In the genomic region with DNA sequence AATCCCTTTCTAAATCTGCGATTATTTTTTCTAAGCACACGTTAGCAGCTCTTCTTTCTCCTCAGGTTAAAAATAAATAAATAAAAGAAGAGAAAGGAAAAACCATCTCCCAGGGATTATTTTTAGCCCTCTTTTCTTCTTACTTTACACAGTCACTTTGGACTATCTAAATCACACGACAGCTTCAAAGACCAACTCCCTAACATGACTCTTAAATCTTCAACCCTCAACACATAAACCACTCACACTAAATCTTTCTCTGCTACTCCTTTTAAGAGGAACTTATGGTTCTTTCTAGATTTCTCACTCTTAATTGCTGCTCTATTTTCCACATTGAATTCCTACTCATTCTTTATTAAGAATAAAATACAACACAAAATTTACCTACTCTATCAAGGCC, we compare ENCODE assay signal across 16 cellular contexts.
"Had no signal": no experiment of that assay in that cellular context is flagged by ENCODE, and none has a peak within 500 bp of the region (broad histone marks: within the 10 kb centered on the region; RNA-seq: fewer than 3 reads in every experiment).

No MANE protein-coding gene starts in this region.

- DNase-seq: activated CD4-positive, alpha-beta T cell treated with anti-CD3 and anti-CD28 coated beads, Interleukin-2, amount 50 U/mL, for 48 hours; activated CD8-positive, alpha-beta memory T cell treated with anti-CD3 and anti-CD28 coated beads, Interleukin-2, amount 10 ng/mL, durations not matched to agents 7 days and 5 days; activated naive CD4-positive, alpha-beta T cell treated with anti-CD3 and anti-CD28 coated beads, Interleukin-2, amount 10 ng/mL, durations not matched to agents 7 days and 5 days; effector memory CD8-positive, alpha-beta T cell; immature natural killer cell; kidney glomerular epithelial cell; mucosa of descending colon; natural killer cell; stimulated activated CD4-positive, alpha-beta T cell treated with anti-CD3 and anti-CD28 coated beads, Interleukin-4, amount 100 ng/mL, for 1 hour; testis; WERI-Rb-1 had no signal

- H2AFZ ChIP-seq: parathyroid adenoma had no signal

- H3K9me3 ChIP-seq: mucosa of descending colon, testis had no signal

- H3K9me3 Mint-ChIP-seq: activated naive CD4-positive, alpha-beta T cell treated with anti-CD3 and anti-CD28 coated beads, Interleukin-2, amount 10 ng/mL, durations not matched to agents 7 days and 5 days; T-helper 1 cell treated with Interleukin-12 subunit alpha and Interleukin-12 subunit beta and Interleukin-4 antibody, amounts not matched to agents 30 μg/mL and 1 μg/mL, for 36 hours; type B pancreatic cell had no signal

- H3K36me3 ChIP-seq: WERI-Rb-1 had no signal

- H3K27ac Mint-ChIP-seq: activated CD8-positive, alpha-beta memory T cell treated with anti-CD3 and anti-CD28 coated beads, Interleukin-2, amount 10 ng/mL, durations not matched to agents 7 days and 5 days; activated naive CD4-positive, alpha-beta T cell treated with anti-CD3 and anti-CD28 coated beads, Interleukin-2, amount 10 ng/mL, durations not matched to agents 7 days and 5 days; effector memory CD8-positive, alpha-beta T cell; immature natural killer cell; memory B cell; natural killer cell; T-helper 1 cell treated with Interleukin-12 subunit alpha and Interleukin-12 subunit beta and Interleukin-4 antibody, amounts not matched to agents 30 μg/mL and 1 μg/mL, for 36 hours; type B pancreatic cell had no signal

- H3K4me1 ChIP-seq: parathyroid adenoma, testis had no signal

- H3K4me3 ChIP-seq: mucosa of descending colon, smooth muscle cell, testis had no signal

- H3K27me3 Mint-ChIP-seq: activated CD8-positive, alpha-beta memory T cell treated with anti-CD3 and anti-CD28 coated beads, Interleukin-2, amount 10 ng/mL, durations not matched to agents 7 days and 5 days; activated naive CD4-positive, alpha-beta T cell treated with anti-CD3 and anti-CD28 coated beads, Interleukin-2, amount 10 ng/mL, durations not matched to agents 7 days and 5 days; effector memory CD8-positive, alpha-beta T cell; type B pancreatic cell had no signal

- H3K4me3 Mint-ChIP-seq: activated CD8-positive, alpha-beta memory T cell treated with anti-CD3 and anti-CD28 coated beads, Interleukin-2, amount 10 ng/mL, durations not matched to agents 7 days and 5 days; activated naive CD4-positive, alpha-beta T cell treated with anti-CD3 and anti-CD28 coated beads, Interleukin-2, amount 10 ng/mL, durations not matched to agents 7 days and 5 days; effector memory CD8-positive, alpha-beta T cell; immature natural killer cell; memory B cell; natural killer cell; T-helper 1 cell treated with Interleukin-12 subunit alpha and Interleukin-12 subunit beta and Interleukin-4 antibody, amounts not matched to agents 30 μg/mL and 1 μg/mL, for 36 hours; type B pancreatic cell had no signal

- H3K36me3 Mint-ChIP-seq: activated naive CD4-positive, alpha-beta T cell treated with anti-CD3 and anti-CD28 coated beads, Interleukin-2, amount 10 ng/mL, durations not matched to agents 7 days and 5 days; immature natural killer cell; memory B cell; natural killer cell; type B pancreatic cell had no signal

- H3K4me1 Mint-ChIP-seq: activated naive CD4-positive, alpha-beta T cell treated with anti-CD3 and anti-CD28 coated beads, Interleukin-2, amount 10 ng/mL, durations not matched to agents 7 days and 5 days; immature natural killer cell; natural killer cell had no signal

- H3K27me3 ChIP-seq: testis had no signal
